ENCODE assay signal across 8 cellular contexts in the genomic region with DNA sequence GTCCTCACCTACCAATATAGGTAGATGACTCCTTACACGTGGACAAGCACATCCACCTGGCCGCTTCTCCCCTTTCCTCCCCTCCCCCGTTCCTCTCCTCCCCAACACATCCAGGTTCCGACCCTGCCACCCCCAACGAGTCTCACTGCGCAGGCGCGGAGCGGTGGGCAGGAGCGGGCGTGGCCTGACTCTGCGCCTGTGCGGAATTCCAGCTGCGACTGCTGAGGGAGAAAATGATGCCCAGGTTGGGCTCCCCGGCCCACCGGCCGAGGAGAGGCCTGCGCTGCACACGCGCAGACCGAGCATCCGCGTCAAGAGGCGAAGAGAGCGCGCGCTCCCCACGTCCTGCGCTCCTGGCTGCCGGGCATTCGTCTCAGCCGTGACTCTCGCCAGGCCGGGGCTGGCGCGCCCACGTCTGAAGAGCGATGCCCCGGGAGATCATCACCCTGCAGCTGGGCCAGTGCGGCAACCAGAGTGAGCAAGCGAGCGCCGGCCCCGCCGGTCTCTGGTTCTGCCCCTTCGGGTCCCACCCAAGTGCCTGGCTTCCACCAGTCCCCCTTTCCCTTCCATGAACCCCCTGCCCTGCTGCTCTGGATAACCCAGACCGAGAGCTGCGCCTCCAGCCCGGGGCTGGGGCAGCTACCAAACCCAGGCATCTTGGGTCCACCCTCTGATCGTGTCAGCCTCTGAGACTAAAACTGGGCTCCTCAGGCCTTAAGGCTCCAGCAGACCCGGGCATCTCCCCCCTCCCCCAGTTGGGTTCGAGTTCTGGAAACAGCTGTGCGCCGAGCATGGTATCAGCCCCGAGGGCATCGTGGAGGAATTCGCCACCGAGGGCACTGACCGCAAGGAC. TPM values are rescaled to one million over a fixed set of nuclear protein-coding genes. Genes with fewer than 3 reads are reported as not detected.
DNase-seq lines count a peak whose midpoint lies in the region; ATAC-seq and TF ChIP-seq lines count a peak whose summit lies in the region.

A gene (plus strand): TSS at position 206 of the 853 bp plus-strand sequence. CDS start 220 bp downstream, at position 426.

- 1% methylated on average over 57 of the region's 59 CpGs for WGBS in hepatocyte (ENCODE audit: low lambda C conversion rate, missing lambda C conversion rate)

- H3K4me3 ChIP-seq in astrocyte of the spinal cord (ENCODE audit: low read depth, low read length) (peak within 1 kb of the TSS; percentile 64), hepatocyte (peak within 1 kb of the TSS; percentile 53)

- ATAC-seq in GM19372 (IDR thresholded peaks at IDR 0.05; ENCODE audit: low read depth, unreplicated experiment) (peak; percentile 52), HG02852 (IDR thresholded peaks at IDR 0.05; ENCODE audit: unreplicated experiment) (no peak)

- TF ChIP-seq CTCF in astrocyte of the spinal cord (IDR thresholded peaks at IDR 0.05; ENCODE audit: low read depth, low read length) (no peak), hepatocyte (IDR thresholded peaks at IDR 0.05; ENCODE audit: poor library complexity) (no peak)

- peak within 1 kb of the TSS; percentile 93 for H2AFZ ChIP-seq in hepatocyte

- DNase-seq in AML-193 (lab: John Stamatoyannopoulos, UW) (peak; percentile 61 to 67), NCI-H1694 treated with DMSO at 0.1 percent for 48 hours (lab: John Stamatoyannopoulos, UW) (peak; percentile 90), T-helper 9 cell (peak; percentile 54), astrocyte of the spinal cord (ENCODE audit: low read depth, low spot score) (peak; percentile 89), hepatocyte (ENCODE audit: low spot score) (peak; percentile 95), retina (peak; percentile 93)

- H3K4me2 ChIP-seq in hepatocyte = peak within 1 kb of the TSS; percentile 93

- no peaks in the 10 kb centered on the region for H3K9me2 ChIP-seq in hepatocyte (replicated peaks; ENCODE audit: insufficient read depth)

- H3K9me3 ChIP-seq in hepatocyte (ENCODE audit: low read depth) = no peaks in the 10 kb centered on the region

- peak within 1 kb of the TSS; percentile 80 for H3K27ac ChIP-seq in hepatocyte

- H3K36me3 ChIP-seq in hepatocyte (replicated peaks; ENCODE audit: insufficient read depth, low read depth) = no peaks in the 10 kb centered on the region

- H3K4me1 ChIP-seq in hepatocyte (ENCODE audit: insufficient read depth) = peaks cover 13% of the 10 kb centered on the region

- H4K20me1 ChIP-seq in hepatocyte (ENCODE audit: insufficient read depth, poor library complexity, severe bottlenecking) = no peaks in the 10 kb centered on the region

- in situ Hi-C loops in astrocyte of the spinal cord (cut with HindIII; ENCODE audit: low sequenced_read_pairs) = no loop called here

- peaks cover 7% of the 10 kb centered on the region for H3K79me2 ChIP-seq in hepatocyte

- H3K27me3 ChIP-seq in hepatocyte = no peaks in the 10 kb centered on the region

RNA-seq across cellular contexts. Expression of the gene that starts here (rescaled TPM):
- 13.1 and 16.0 TPM in 2 replicates for total RNA-seq in hepatocyte
- polyA plus RNA-seq in hepatocyte = 46.3 and 58.7 TPM in 2 replicates
